Comparison of ENCODE assay signal across 2 cellular contexts in the genomic region with DNA sequence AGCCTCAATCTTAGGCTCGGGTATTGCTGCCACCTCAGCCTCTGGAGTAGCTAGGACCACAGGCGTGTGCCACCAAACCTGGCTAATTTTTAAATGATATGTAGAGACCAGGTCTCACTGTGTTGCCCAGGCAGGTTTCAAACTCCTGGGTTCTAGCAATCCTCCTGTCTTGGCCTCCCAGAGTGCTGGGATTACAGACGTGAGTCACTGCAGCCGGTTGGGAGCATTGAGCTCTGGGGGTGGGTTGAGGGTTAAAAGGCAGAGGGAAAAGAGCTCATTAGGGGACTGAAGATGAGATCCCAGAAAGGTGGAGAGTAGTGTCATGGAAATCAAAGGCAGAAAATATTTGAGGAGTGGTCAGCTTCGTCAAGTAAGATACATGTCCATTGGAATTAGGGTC.
TF ChIP-seq lines count a peak whose summit lies in the region.

No MANE protein-coding gene starts in this region.

TF ChIP-seq in SK-N-SH, 30 proteins besides CTCF, POLR2A, EP300 and RAD21:
- TF ChIP-seq YY1 (IDR thresholded peaks at IDR 0.05; ENCODE audit: low read depth) (no peak), GATA2 (CRISPR knock-in tag; IDR thresholded peaks at IDR 0.05) (no peak), FOXJ3 (CRISPR knock-in tag; IDR thresholded peaks at IDR 0.05) (no peak)

TF ChIP-seq in SK-N-SH treated with all-trans-retinoic acid at 6 μM for 48 hours, 23 proteins besides CTCF, POLR2A, EP300 and RAD21:
- TF ChIP-seq CSDC2 (CRISPR knock-in tag; IDR thresholded peaks at IDR 0.05) (no peak), ZFP30 (CRISPR knock-in tag; IDR thresholded peaks at IDR 0.05) (no peak)
